Comparison of ENCODE assay signal across 8 cellular contexts in the genomic region with DNA sequence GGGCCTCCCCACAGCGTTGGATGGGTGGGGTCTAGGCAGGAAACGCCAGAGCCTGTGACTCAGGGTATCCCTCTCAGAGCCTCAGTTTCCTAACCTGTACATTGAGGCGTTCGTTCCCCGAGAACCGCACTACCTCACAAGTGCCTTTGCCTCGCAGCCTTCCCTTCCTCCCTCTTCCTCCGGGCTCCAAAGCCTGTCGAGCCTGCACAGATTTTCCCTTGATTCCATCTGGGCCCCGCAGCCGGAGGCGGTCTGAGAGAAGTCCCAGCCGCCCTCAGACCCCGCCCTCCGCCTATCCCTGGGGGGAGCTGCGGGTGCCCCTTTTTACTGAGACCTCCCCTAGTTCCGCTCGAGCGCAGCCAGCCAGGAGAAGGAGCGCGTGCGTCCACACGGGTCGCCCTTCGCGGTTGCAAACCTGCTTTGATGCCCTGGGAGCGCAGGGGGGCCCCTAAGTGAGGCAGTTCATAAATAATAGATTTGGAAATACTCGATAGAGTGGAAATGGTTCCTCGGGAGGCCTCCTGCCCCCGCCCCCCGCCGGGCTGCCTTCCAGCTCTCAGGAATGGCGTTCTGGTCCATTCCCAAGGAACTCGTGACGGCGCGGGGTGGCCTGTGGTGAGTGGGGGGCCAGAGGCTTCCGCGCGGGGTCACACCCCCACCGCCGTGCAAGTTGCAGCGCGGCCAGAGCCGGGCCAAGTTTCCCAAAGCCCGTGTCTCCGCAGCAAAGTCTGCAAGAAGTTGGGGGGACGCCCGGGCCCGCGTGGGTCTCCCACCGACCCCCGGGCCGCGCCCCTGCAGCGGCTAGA. TPM values are rescaled to one million over a fixed set of nuclear protein-coding genes. Genes with fewer than 3 reads are reported as not detected.
DNase-seq lines count a peak whose midpoint lies in the region; ATAC-seq, FAIRE-seq and TF ChIP-seq lines count a peak whose summit lies in the region.

No MANE protein-coding gene starts in this region.

- WGBS in mesenchymal stem cell = 2% methylated on average over 45 of the region's 56 CpGs

- peak overlapping the region; percentile 42 for H3K9ac ChIP-seq in mesenchymal stem cell (ENCODE audit: low read length)

- H2AK5ac ChIP-seq in mesenchymal stem cell (ENCODE audit: low read length, severe bottlenecking) = no peak overlapping the region

- H2AFZ ChIP-seq in mesenchymal stem cell (ENCODE audit: low read depth, low read length) = peak overlapping the region; percentile 36

- H3K23ac ChIP-seq in mesenchymal stem cell (ENCODE audit: low read length in 2 of 2) = no peak overlapping the region

- peak overlapping the region in 1 of 2 experiments; percentile 68 for H3K14ac ChIP-seq in mesenchymal stem cell (ENCODE audit: low read length in 2 of 2)

- no peak for ATAC-seq in Right ventricle myocardium inferior
- no peak for ATAC-seq in GM18870 (IDR thresholded peaks at IDR 0.05; ENCODE audit: unreplicated experiment)

- H3K4ac ChIP-seq in mesenchymal stem cell (ENCODE audit: low read depth in 1 of 2, low read length in 2 of 2) = peak overlapping the region; percentile 47 to 51

- no peak overlapping the region for H3K27ac ChIP-seq in cardiac muscle cell
- no peak overlapping the region for H3K27ac ChIP-seq in coronary artery
- no peak overlapping the region for H3K27ac ChIP-seq in mesenchymal stem cell (ENCODE audit: low read length, poor library complexity, severe bottlenecking)

- H3K4me3 ChIP-seq in cardiac muscle cell = peak overlapping the region; percentile 51
- H3K4me3 ChIP-seq in coronary artery = peak overlapping the region; percentile 83
- H3K4me3 ChIP-seq in mesenchymal stem cell (ENCODE audit: insufficient read depth in 1 of 2, low read depth in 1 of 2, low read length in 2 of 2) = peak overlapping the region; percentile 55 to 76

- peaks cover 23% of the 10 kb centered on the region for H3K4me1 ChIP-seq in cardiac muscle cell (ENCODE audit: low read depth)
- peaks cover 28% of the 10 kb centered on the region for H3K4me1 ChIP-seq in mesenchymal stem cell (ENCODE audit: control insufficient read depth, insufficient read depth, low read depth, low read length)

- TF ChIP-seq CTCF in cardiac muscle cell (IDR thresholded peaks at IDR 0.05; ENCODE audit: low read depth, low read length) (peak; percentile 20), coronary artery (IDR thresholded peaks at IDR 0.05) (no peak)

- peak overlapping the region; percentile 30 to 41 for H2BK12ac ChIP-seq in mesenchymal stem cell (ENCODE audit: low read length in 2 of 2)

- intact Hi-C loops in Right ventricle myocardium inferior (cut with DNase I) = no loop called here

- H3K79me1 ChIP-seq in mesenchymal stem cell (replicated peaks; ENCODE audit: low read length, poor library complexity, severe bottlenecking) = no peaks in the 10 kb centered on the region

- DNase-seq in cardiac muscle cell (ENCODE audit: low read depth in 1 of 2, low spot score in 1 of 2) (peak; percentile 36 to 70), Right ventricle myocardium inferior (ENCODE audit: missing footprints) (no peak), NOMO-1 treated with dmso at 0.1 percent for 144 hours (lab: John Stamatoyannopoulos, UW; ENCODE audit: unreplicated experiment) (peak; percentile 87), coronary artery (ENCODE audit: low spot score) (no peak), mesenchymal stem cell (peak; percentile 60), urothelium cell line (ENCODE audit: low spot score) (peak; percentile 59), NCI-H774 (lab: John Stamatoyannopoulos, UW) (no peak)

- no peak for FAIRE-seq in urothelium cell line (lab: Jason Lieb, UNC)

- H3K9me3 ChIP-seq in cardiac muscle cell (ENCODE audit: low read depth) (no peaks in the 10 kb centered on the region), mesenchymal stem cell (ENCODE audit: control insufficient read depth, low read length) (no peaks in the 10 kb centered on the region)

- no peaks in the 10 kb centered on the region for H3K27me3 ChIP-seq in cardiac muscle cell
- peaks cover 32 to 50% of the 10 kb centered on the region in 2 experiments for H3K27me3 ChIP-seq in mesenchymal stem cell (ENCODE audit: control insufficient read depth in 1 of 2, insufficient read depth in 1 of 2, low read length in 2 of 2)

- H2BK15ac ChIP-seq in mesenchymal stem cell (ENCODE audit: low read depth, poor library complexity, severe bottlenecking) = peak overlapping the region; percentile 60

- H4K8ac ChIP-seq in mesenchymal stem cell (ENCODE audit: low read length) = peak overlapping the region; percentile 78

- peak overlapping the region; percentile 99 for H3K4me2 ChIP-seq in mesenchymal stem cell (ENCODE audit: low read length, poor library complexity, severe bottlenecking)

- peak overlapping the region; percentile 75 to 78 for H3K18ac ChIP-seq in mesenchymal stem cell (ENCODE audit: low read depth in 1 of 2, low read length in 2 of 2)

- H4K91ac ChIP-seq in mesenchymal stem cell (ENCODE audit: low read length) = peak overlapping the region; percentile 46

- H2BK5ac ChIP-seq in mesenchymal stem cell (ENCODE audit: low read depth, low read length, poor library complexity, severe bottlenecking) = no peak overlapping the region

- no peaks in the 10 kb centered on the region for H3K36me3 ChIP-seq in cardiac muscle cell
- no peaks in the 10 kb centered on the region for H3K36me3 ChIP-seq in mesenchymal stem cell (ENCODE audit: control insufficient read depth in 1 of 2, insufficient read depth in 2 of 2, low read depth in 1 of 2, low read length in 2 of 2)

- H2BK120ac ChIP-seq in mesenchymal stem cell (ENCODE audit: low read depth, low read length) = no peak overlapping the region

RNA-seq across cellular contexts. Expression of a gene that starts 0.7 kb away (rescaled TPM):
- total RNA-seq in cardiac muscle cell (30.9 and 49.7 TPM in 2 replicates), Right ventricle myocardium inferior (0.95 TPM)
- 37.9 and 46.8 TPM in 2 replicates for polyA plus RNA-seq in cardiac muscle cell
- 6.1 TPM for polyA plus RNA-seq in mesenchymal stem cell (2013, experiment 1 of 2)
- polyA plus RNA-seq in mesenchymal stem cell (2013, experiment 2 of 2) = 6.5 TPM

RNA-seq across cellular contexts. Expression of a gene that starts 49.1 kb away (rescaled TPM):
- total RNA-seq in cardiac muscle cell (42.8 and 48.3 TPM in 2 replicates), Right ventricle myocardium inferior (25.8 TPM)
- 45.2 and 54.8 TPM in 2 replicates for polyA plus RNA-seq in cardiac muscle cell
- polyA plus RNA-seq in mesenchymal stem cell (2013, experiment 1 of 2) = 26.5 TPM
- 26.0 TPM for polyA plus RNA-seq in mesenchymal stem cell (2013, experiment 2 of 2)

RNA-seq across cellular contexts. Expression of a gene that starts 49.3 kb away (rescaled TPM):
- total RNA-seq in cardiac muscle cell = 743 and 833 TPM in 2 replicates
- 856 and 1,231 TPM in 2 replicates for polyA plus RNA-seq in cardiac muscle cell
- 2,129 TPM for total RNA-seq in Right ventricle myocardium inferior
- 933 TPM for polyA plus RNA-seq in mesenchymal stem cell (2013, experiment 1 of 2)
- polyA plus RNA-seq in mesenchymal stem cell (2013, experiment 2 of 2) = 903 TPM

Comparison
In these comparisons a context has a peak if more than half of its experiments do, and no peak if none do; other contexts are left out.
1. DNase-seq: peak in cardiac muscle cell (2 of 2), NOMO-1 treated with dmso at 0.1 percent for 144 hours (single experiment), mesenchymal stem cell (single experiment) and urothelium cell line (single experiment); none in Right ventricle myocardium inferior (single experiment), coronary artery (single experiment) and NCI-H774 (single experiment).
2. RNA of a gene that starts 0.7 kb away (total RNA-seq): 30.9 to 49.7 TPM in cardiac muscle cell; 0.95 TPM in Right ventricle myocardium inferior (single experiment); every median in the first group is over 10 times any median in the second.
3. Peak in every context shown above with its lines, with median percentiles within 50 percentile points of each other: H3K4me3 ChIP-seq.